ENCODE assay signal across 1 cellular context in the genomic region with DNA sequence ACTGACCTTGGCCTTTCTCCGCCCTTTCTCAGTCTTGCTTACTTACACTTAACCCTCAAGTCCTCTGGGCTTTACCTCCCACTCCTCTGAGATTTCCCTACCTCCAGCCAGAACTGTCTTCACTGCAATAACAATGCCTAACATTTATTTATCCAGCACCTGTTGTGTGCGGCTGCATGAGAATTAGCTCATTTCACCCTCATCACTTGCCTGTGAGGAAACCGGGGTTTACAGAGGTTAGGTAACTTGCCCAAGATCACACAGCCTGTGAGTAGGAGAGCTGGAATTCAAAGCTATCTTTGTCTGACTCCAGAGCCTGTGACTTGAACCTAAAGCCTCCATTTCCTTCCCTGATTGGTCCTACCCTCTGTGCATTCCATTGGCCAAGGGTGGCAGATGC.
TF ChIP-seq lines count a peak whose summit lies in the region.

No MANE protein-coding gene starts in this region.

TF ChIP-seq in IMR-90, 13 proteins besides CTCF, POLR2A, EP300 and RAD21:
- TF ChIP-seq, protein P1, sequence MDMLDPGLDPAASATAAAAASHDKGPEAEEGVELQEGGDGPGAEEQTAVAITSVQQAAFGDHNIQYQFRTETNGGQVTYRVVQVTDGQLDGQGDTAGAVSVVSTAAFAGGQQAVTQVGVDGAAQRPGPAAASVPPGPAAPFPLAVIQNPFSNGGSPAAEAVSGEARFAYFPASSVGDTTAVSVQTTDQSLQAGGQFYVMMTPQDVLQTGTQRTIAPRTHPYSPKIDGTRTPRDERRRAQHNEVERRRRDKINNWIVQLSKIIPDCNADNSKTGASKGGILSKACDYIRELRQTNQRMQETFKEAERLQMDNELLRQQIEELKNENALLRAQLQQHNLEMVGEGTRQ (IDR thresholded peaks at IDR 0.05; ENCODE audit: low read depth, low read length) = no peak
- TF ChIP-seq CEBPB (IDR thresholded peaks at IDR 0.05; ENCODE audit: low read depth, low read length) = peak; percentile 26; the same call in 1 of the 2 replicates
- no peak for TF ChIP-seq BHLHE40 (IDR thresholded peaks at IDR 0.05; ENCODE audit: low read depth, low read length)
